Comparison of ENCODE assay signal across 2 cellular contexts in the genomic region with DNA sequence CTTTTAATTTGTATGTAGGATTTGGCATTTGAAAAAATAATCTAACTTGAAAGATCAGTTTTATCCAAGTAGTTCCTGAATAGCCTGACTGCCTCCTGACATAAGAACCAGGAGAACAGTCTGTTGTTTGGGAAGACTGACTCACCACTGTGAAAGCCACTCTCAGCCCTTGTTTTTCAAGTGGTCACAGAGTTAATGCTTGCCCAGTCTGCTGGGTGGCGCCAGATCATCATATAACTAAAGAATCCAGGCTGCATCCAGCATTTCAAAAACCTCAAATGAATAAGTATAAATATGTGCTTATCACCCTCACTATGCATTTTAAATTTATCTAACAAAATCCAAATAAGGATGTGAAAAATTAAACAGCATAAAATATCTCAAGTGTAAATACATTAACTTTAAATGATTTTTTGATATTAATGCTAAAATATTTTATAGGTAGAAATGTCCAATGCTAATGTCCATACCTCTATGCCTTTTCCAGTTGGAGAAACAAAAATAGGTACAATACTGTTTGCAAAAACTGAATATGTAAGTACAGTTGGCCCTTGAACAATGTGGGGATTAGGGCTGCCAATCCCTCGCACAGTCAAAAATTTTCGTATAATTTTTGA.
TF ChIP-seq lines count a peak whose summit lies in the region.

No MANE protein-coding gene starts in this region.

TF ChIP-seq in Ishikawa, 13 proteins besides CTCF, POLR2A, EP300 and RAD21 (continued from another document):
- TF ChIP-seq, protein P1, sequence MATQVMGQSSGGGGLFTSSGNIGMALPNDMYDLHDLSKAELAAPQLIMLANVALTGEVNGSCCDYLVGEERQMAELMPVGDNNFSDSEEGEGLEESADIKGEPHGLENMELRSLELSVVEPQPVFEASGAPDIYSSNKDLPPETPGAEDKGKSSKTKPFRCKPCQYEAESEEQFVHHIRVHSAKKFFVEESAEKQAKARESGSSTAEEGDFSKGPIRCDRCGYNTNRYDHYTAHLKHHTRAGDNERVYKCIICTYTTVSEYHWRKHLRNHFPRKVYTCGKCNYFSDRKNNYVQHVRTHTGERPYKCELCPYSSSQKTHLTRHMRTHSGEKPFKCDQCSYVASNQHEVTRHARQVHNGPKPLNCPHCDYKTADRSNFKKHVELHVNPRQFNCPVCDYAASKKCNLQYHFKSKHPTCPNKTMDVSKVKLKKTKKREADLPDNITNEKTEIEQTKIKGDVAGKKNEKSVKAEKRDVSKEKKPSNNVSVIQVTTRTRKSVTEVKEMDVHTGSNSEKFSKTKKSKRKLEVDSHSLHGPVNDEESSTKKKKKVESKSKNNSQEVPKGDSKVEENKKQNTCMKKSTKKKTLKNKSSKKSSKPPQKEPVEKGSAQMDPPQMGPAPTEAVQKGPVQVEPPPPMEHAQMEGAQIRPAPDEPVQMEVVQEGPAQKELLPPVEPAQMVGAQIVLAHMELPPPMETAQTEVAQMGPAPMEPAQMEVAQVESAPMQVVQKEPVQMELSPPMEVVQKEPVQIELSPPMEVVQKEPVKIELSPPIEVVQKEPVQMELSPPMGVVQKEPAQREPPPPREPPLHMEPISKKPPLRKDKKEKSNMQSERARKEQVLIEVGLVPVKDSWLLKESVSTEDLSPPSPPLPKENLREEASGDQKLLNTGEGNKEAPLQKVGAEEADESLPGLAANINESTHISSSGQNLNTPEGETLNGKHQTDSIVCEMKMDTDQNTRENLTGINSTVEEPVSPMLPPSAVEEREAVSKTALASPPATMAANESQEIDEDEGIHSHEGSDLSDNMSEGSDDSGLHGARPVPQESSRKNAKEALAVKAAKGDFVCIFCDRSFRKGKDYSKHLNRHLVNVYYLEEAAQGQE (IDR thresholded peaks at IDR 0.05; ENCODE audit: low read depth) = no peak
- TF ChIP-seq EGR1 (IDR thresholded peaks at IDR 0.05) = no peak
- TF ChIP-seq TCF12 (IDR thresholded peaks at IDR 0.05; ENCODE audit: low read depth) = no peak
- TF ChIP-seq, protein P2, sequence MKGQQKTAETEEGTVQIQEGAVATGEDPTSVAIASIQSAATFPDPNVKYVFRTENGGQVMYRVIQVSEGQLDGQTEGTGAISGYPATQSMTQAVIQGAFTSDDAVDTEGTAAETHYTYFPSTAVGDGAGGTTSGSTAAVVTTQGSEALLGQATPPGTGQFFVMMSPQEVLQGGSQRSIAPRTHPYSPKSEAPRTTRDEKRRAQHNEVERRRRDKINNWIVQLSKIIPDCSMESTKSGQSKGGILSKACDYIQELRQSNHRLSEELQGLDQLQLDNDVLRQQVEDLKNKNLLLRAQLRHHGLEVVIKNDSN (IDR thresholded peaks at IDR 0.05) = no peak
- no peak for TF ChIP-seq CEBPB (IDR thresholded peaks at IDR 0.05)
- TF ChIP-seq, protein P3, sequence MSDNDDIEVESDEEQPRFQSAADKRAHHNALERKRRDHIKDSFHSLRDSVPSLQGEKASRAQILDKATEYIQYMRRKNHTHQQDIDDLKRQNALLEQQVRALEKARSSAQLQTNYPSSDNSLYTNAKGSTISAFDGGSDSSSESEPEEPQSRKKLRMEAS (IDR thresholded peaks at IDR 0.05) = no peak
- TF ChIP-seq CREB1 (IDR thresholded peaks at IDR 0.05; ENCODE audit: low read depth) = no peak

TF ChIP-seq in endothelial cell of umbilical vein, 7 proteins besides CTCF, POLR2A, EP300 and RAD21 (continued from another document):
- TF ChIP-seq GATA2 (IDR thresholded peaks at IDR 0.05; ENCODE audit: insufficient read depth, insufficient read length, low read depth, low read length) (no peak), POLR2AphosphoS5 (IDR thresholded peaks at IDR 0.05; ENCODE audit: insufficient read depth, low read depth, low read length) (no peak)
TF ChIP-seq in endothelial cell of umbilical vein: peak in this region for 0.
